26 cellular contexts compared by ENCODE assay signal in genomic region chrX:29110041-29110440, GRCh38.
"Had no signal": no experiment of that assay in that cellular context is flagged by ENCODE, and none has a peak within 500 bp of the region (broad histone marks: within the 10 kb centered on the region; RNA-seq: fewer than 3 reads in every experiment).

No MANE protein-coding gene starts in this region.

- H3K9me3 ChIP-seq: SJSA1 had no signal

- ATAC-seq: HepG2 had no signal

- FAIRE-seq: HepG2, RCC 7860 had no signal

- H2AFZ ChIP-seq: PC-9 had no signal

- H3K4me2 ChIP-seq: PC-9 had no signal

- H3K36me3 ChIP-seq: SJSA1 had no signal

- DNase-seq: IMR-90, Karpas-422, KG1, MV-4-11, NCI-H1048, NCI-H1105, NCI-H1417, NCI-H1436 treated with DMSO at 0.1 percent for 48 hours, NCI-H1694, NCI-H1930, NCI-H2081, NCI-H2107, NCI-H226, NCI-H446, NCI-H510A, NCI-H524 treated with DMSO at 0.1 percent for 48 hours, NCI-H69, NCI-H774, PC-9, Right ventricle myocardium superior, RPMI8226, SIG-M5 had no signal

- H3K4me3 ChIP-seq: PC-9, SJSA1, SK-N-MC had no signal

- H3K4me1 ChIP-seq: SJSA1 had no signal

- H3K27ac ChIP-seq: PC-9, SJSA1, SK-N-MC had no signal

- H3K27me3 ChIP-seq: SJSA1 had no signal
